1 cellular context compared by ENCODE assay signal in the genomic region with DNA sequence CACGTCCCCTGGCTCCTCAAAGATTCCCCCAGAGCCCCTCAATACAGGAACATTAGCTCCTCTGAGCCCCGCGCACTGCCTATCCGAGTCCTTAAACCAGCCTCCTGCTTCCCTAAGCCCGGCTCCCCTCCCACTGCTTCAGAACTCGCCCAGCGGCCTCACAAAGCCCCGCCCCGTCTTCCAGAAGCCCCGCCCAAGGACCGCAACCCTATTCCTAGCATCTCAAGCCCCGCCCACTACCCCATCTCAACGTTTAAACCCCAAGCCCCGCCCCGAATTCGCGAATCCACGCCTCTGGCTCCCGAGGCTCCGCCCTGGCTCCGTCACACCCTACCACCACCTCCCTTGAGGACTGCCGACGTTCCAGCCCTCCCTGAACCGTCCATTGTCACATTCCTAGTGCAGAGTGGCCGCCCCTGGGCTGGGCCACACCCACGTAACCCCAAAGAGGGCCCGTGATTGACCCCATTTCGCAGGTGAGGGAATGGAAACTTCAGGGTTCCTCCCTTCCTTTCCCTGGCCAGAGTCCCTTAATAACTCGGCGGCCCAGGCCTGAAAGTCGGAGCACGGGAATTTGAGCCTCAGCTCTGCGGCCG.
TF ChIP-seq lines count a peak whose summit lies in the region.

No MANE protein-coding gene starts in this region.

TF ChIP-seq in HepG2, 621 proteins besides CTCF, POLR2A, EP300 and RAD21 (continued from another document):
- TF ChIP-seq, protein P1, sequence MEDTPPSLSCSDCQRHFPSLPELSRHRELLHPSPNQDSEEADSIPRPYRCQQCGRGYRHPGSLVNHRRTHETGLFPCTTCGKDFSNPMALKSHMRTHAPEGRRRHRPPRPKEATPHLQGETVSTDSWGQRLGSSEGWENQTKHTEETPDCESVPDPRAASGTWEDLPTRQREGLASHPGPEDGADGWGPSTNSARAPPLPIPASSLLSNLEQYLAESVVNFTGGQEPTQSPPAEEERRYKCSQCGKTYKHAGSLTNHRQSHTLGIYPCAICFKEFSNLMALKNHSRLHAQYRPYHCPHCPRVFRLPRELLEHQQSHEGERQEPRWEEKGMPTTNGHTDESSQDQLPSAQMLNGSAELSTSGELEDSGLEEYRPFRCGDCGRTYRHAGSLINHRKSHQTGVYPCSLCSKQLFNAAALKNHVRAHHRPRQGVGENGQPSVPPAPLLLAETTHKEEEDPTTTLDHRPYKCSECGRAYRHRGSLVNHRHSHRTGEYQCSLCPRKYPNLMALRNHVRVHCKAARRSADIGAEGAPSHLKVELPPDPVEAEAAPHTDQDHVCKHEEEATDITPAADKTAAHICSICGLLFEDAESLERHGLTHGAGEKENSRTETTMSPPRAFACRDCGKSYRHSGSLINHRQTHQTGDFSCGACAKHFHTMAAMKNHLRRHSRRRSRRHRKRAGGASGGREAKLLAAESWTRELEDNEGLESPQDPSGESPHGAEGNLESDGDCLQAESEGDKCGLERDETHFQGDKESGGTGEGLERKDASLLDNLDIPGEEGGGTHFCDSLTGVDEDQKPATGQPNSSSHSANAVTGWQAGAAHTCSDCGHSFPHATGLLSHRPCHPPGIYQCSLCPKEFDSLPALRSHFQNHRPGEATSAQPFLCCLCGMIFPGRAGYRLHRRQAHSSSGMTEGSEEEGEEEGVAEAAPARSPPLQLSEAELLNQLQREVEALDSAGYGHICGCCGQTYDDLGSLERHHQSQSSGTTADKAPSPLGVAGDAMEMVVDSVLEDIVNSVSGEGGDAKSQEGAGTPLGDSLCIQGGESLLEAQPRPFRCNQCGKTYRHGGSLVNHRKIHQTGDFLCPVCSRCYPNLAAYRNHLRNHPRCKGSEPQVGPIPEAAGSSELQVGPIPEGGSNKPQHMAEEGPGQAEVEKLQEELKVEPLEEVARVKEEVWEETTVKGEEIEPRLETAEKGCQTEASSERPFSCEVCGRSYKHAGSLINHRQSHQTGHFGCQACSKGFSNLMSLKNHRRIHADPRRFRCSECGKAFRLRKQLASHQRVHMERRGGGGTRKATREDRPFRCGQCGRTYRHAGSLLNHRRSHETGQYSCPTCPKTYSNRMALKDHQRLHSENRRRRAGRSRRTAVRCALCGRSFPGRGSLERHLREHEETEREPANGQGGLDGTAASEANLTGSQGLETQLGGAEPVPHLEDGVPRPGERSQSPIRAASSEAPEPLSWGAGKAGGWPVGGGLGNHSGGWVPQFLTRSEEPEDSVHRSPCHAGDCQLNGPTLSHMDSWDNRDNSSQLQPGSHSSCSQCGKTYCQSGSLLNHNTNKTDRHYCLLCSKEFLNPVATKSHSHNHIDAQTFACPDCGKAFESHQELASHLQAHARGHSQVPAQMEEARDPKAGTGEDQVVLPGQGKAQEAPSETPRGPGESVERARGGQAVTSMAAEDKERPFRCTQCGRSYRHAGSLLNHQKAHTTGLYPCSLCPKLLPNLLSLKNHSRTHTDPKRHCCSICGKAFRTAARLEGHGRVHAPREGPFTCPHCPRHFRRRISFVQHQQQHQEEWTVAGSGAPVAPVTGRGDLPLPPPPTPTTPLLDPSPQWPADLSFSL (CRISPR knock-in tag; IDR thresholded peaks at IDR 0.05) = no peak
- no peak for TF ChIP-seq ATF1 (CRISPR knock-in tag; IDR thresholded peaks at IDR 0.05)
- TF ChIP-seq RARA (CRISPR knock-in tag; IDR thresholded peaks at IDR 0.05) = no peak
- no peak for TF ChIP-seq NKX3-1 (CRISPR knock-in tag; IDR thresholded peaks at IDR 0.05)
- TF ChIP-seq ZNF432 (CRISPR knock-in tag; IDR thresholded peaks at IDR 0.05; ENCODE audit: borderline replicate concordance) = no peak
- no peak; the same call in 1 of the 2 replicates for TF ChIP-seq MAZ (IDR thresholded peaks at IDR 0.05; ENCODE audit: borderline replicate concordance, low read depth, low read length)
- no peak for TF ChIP-seq MAZ (CRISPR knock-in tag; IDR thresholded peaks at IDR 0.05; ENCODE audit: low read depth)
- no peak for TF ChIP-seq ZKSCAN8 (CRISPR knock-in tag; IDR thresholded peaks at IDR 0.05; ENCODE audit: borderline replicate concordance)
- no peak for TF ChIP-seq JUN (CRISPR knock-in tag; IDR thresholded peaks at IDR 0.05)
- TF ChIP-seq TMF1 (CRISPR knock-in tag; IDR thresholded peaks at IDR 0.05; ENCODE audit: low read depth) = no peak
- TF ChIP-seq ZFP37 (CRISPR knock-in tag; IDR thresholded peaks at IDR 0.05; ENCODE audit: borderline replicate concordance) = no peak
- TF ChIP-seq, protein P2, sequence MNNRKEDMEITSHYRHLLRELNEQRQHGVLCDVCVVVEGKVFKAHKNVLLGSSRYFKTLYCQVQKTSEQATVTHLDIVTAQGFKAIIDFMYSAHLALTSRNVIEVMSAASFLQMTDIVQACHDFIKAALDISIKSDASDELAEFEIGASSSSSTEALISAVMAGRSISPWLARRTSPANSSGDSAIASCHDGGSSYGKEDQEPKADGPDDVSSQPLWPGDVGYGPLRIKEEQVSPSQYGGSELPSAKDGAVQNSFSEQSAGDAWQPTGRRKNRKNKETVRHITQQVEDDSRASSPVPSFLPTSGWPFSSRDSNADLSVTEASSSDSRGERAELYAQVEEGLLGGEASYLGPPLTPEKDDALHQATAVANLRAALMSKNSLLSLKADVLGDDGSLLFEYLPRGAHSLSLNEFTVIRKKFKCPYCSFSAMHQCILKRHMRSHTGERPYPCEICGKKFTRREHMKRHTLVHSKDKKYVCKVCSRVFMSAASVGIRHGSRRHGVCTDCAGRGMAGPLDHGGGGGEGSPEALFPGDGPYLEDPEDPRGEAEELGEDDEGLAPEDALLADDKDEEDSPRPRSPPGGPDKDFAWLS (CRISPR knock-in tag; IDR thresholded peaks at IDR 0.05; ENCODE audit: borderline replicate concordance) = no peak
- TF ChIP-seq NR2F2 (IDR thresholded peaks at IDR 0.05; ENCODE audit: borderline replicate concordance, low read depth) = no peak
- TF ChIP-seq RFXAP (CRISPR knock-in tag; IDR thresholded peaks at IDR 0.05; ENCODE audit: borderline replicate concordance) = peak; percentile 7
- peak; percentile 69; the same call in 1 of the 2 replicates for TF ChIP-seq ZNF543 (CRISPR knock-in tag; IDR thresholded peaks at IDR 0.05)
- TF ChIP-seq SYNCRIP (IDR thresholded peaks at IDR 0.05; ENCODE audit: insufficient read depth, low read depth, low read length) = no peak
- no peak for TF ChIP-seq ZNF652 (CRISPR knock-in tag; IDR thresholded peaks at IDR 0.05; ENCODE audit: borderline replicate concordance, low read depth)
- no peak for TF ChIP-seq EEA1 (CRISPR knock-in tag; IDR thresholded peaks at IDR 0.05; ENCODE audit: borderline replicate concordance)
- TF ChIP-seq HMG20B (CRISPR knock-in tag; conservative IDR thresholded peaks at IDR 0.05) = no peak
